Comparison of ENCODE assay signal across 8 cellular contexts in genomic region chr7:19713676-19714075, GRCh38. TPM values are rescaled to one million over a fixed set of nuclear protein-coding genes. Genes with fewer than 3 reads are reported as not detected.
A peak's percentile ranks its signal among the peaks of the same experiment; 100 is the strongest.
DNase-seq lines count a peak whose midpoint lies in the region; ATAC-seq and TF ChIP-seq lines count a peak whose summit lies in the region.

No MANE protein-coding gene starts in this region.

- H3K36me3 ChIP-seq in DND-41 (ENCODE audit: insufficient read depth, low read length) (no peaks in the 10 kb centered on the region), SK-N-MC (ENCODE audit: insufficient read depth, low read length) (no peaks in the 10 kb centered on the region)

- H3K4me1 ChIP-seq in DND-41 (ENCODE audit: insufficient read depth, low read length): peaks cover 8% of the 10 kb centered on the region

- H3K4me3 ChIP-seq in DND-41 (ENCODE audit: low read depth in 1 of 2, low read length in 2 of 2): no peak overlapping the region
- H3K4me3 ChIP-seq in HL-60 (replicated peaks; ENCODE audit: insufficient read depth, low read length): no peak overlapping the region
- no peak overlapping the region for H3K4me3 ChIP-seq in SK-N-MC

- no peaks in the 10 kb centered on the region for H3K9me3 Mint-ChIP-seq in chondrocyte (ENCODE audit: low read depth)

- H3K4me3 Mint-ChIP-seq in chondrocyte (ENCODE audit: unreplicated experiment): no peak overlapping the region

- ATAC-seq in DND-41 (ENCODE audit: insufficient read depth, low read depth) (no peak), GM21825 (IDR thresholded peaks at IDR 0.05; ENCODE audit: unreplicated experiment) (no peak), GM21381 (IDR thresholded peaks at IDR 0.05; ENCODE audit: unreplicated experiment) (no peak), GM18519 (IDR thresholded peaks at IDR 0.05; ENCODE audit: low FRiP score, unreplicated experiment) (no peak)

- no peaks in the 10 kb centered on the region for H4K20me1 ChIP-seq in DND-41 (ENCODE audit: insufficient read depth, low read length)

- H3K27me3 ChIP-seq in DND-41 (ENCODE audit: insufficient read depth, low read length, poor library complexity): no peaks in the 10 kb centered on the region
- peaks cover 3% of the 10 kb centered on the region for H3K27me3 ChIP-seq in HL-60 (ENCODE audit: insufficient read depth, poor library complexity, severe bottlenecking)

- no peak overlapping the region for H2AFZ ChIP-seq in DND-41 (ENCODE audit: low read depth, low read length)

- H3K79me2 ChIP-seq in DND-41 (ENCODE audit: insufficient read depth, low read length): peaks cover 2% of the 10 kb centered on the region

- no peak overlapping the region for H3K27ac ChIP-seq in DND-41 (ENCODE audit: low read length)
- H3K27ac ChIP-seq in HL-60 (replicated peaks): no peak overlapping the region
- H3K27ac ChIP-seq in SK-N-MC: no peak overlapping the region

- peaks cover 10% of the 10 kb centered on the region for H3K4me1 Mint-ChIP-seq in chondrocyte (ENCODE audit: low read depth)

- TF ChIP-seq CTCF in DND-41 (IDR thresholded peaks at IDR 0.05; ENCODE audit: borderline replicate concordance, extremely low read depth, low read length, poor library complexity, severe bottlenecking) (peak; percentile 71), HL-60 (IDR thresholded peaks at IDR 0.05; ENCODE audit: insufficient read depth, low read length) (peak; percentile 5), chondrocyte (IDR thresholded peaks at IDR 0.05) (peak; percentile 90)

- DNase-seq in DND-41: peak; percentile 42
- DNase-seq in HL-60 (ENCODE audit: low read depth in 1 of 2, low spot score in 1 of 2): peak; percentile 16 to 19
- DNase-seq in SK-N-MC (ENCODE audit: low read depth, low spot score): peak; percentile 66
- no peak for DNase-seq in chondrocyte (ENCODE audit: low spot score)
- DNase-seq in myocyte (ENCODE audit: low read depth): peak; percentile 62

- H3K9me3 ChIP-seq in DND-41 (ENCODE audit: insufficient read depth, low read length, severe bottlenecking) (no peaks in the 10 kb centered on the region), SK-N-MC (ENCODE audit: low read depth, low read length) (no peaks in the 10 kb centered on the region)

- H3K27me3 Mint-ChIP-seq in chondrocyte (ENCODE audit: low read depth): peaks cover 21% of the 10 kb centered on the region

- H3K36me3 Mint-ChIP-seq in chondrocyte (ENCODE audit: low read depth): no peaks in the 10 kb centered on the region

- no peak overlapping the region for H3K9ac ChIP-seq in DND-41 (ENCODE audit: low read depth, low read length)
- H3K9ac ChIP-seq in SK-N-MC (ENCODE audit: insufficient read length): no peak overlapping the region

- H3K27ac Mint-ChIP-seq in chondrocyte (ENCODE audit: unreplicated experiment): no peak overlapping the region

- no peak overlapping the region for H3K4me2 ChIP-seq in DND-41 (ENCODE audit: insufficient read depth, low read length)

RNA-seq across cellular contexts. Expression of gene POLR1F, which starts 4.8 kb away (rescaled TPM):
- total RNA-seq in chondrocyte (10.6 to 11.9 TPM (median 11.6 TPM) in 3 replicates), myocyte (21.2 and 28.4 TPM in 2 replicates)
- 4.7 TPM for polyA plus RNA-seq in myocyte (2012)

RNA-seq across cellular contexts. Expression of gene TMEM196, which starts 59.7 kb away (rescaled TPM):
- total RNA-seq in chondrocyte: not detected in 3 replicates
- not detected in 2 replicates for total RNA-seq in myocyte
- not detected for polyA plus RNA-seq in myocyte (2012)

Comparison
In these comparisons a context has a peak if more than half of its experiments do, and no peak if none do; other contexts are left out.
1. CTCF ChIP-seq: peak in every context shown above with its lines; median percentile 90 in chondrocyte; 71 in DND-41; 5 in HL-60.